15 cellular contexts compared by ENCODE assay signal in the genomic region with DNA sequence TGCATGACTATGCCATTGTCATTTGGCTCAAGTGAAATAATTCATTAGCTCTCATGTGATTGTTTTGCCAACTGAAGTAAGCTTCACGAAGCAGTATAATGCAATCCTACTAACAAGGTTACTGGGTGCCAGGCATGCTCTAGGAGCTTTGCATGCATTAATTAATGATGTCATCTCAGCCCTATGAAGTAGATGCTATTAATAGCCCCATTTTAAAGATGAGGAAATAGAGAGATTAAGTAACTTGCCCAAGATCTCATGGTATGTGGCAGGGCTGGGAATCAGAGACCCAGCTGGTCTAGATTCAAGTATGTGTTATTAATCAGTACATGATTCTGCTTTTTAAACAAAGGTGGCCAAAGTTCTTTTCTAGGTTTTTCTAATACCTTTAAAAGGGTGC. TPM values are rescaled to one million over a fixed set of nuclear protein-coding genes. Genes with fewer than 3 reads are reported as not detected.
DNase-seq lines count a peak whose midpoint lies in the region; ATAC-seq, FAIRE-seq and TF ChIP-seq lines count a peak whose summit lies in the region.
"Had no signal": no experiment of that assay in that cellular context is flagged by ENCODE, and none has a peak within 500 bp of the region (broad histone marks: within the 10 kb centered on the region; RNA-seq: fewer than 3 reads in every experiment).

No MANE protein-coding gene starts in this region.

- peaks cover 10% of the 10 kb centered on the region for H3K4me1 ChIP-seq in lower lobe of right lung

- no peak for FAIRE-seq in frontal cortex (lab: Jason Lieb, UNC)
- FAIRE-seq: islet of Langerhans had no signal

- H3K9me3 ChIP-seq in lower lobe of right lung = no peaks in the 10 kb centered on the region
- H3K9me3 ChIP-seq: neutrophil had no signal

- no peaks in the 10 kb centered on the region for H3K36me3 ChIP-seq in lower lobe of right lung
- H3K36me3 ChIP-seq: neutrophil had no signal

- peak; percentile 74 for DNase-seq in AG08395 (ENCODE audit: low spot score)
- DNase-seq in HS-5 (ENCODE audit: low read depth) = peak; percentile 53
- DNase-seq in cardiac fibroblast (ENCODE audit: low read depth in 2 of 2) = peak; percentile 34 to 81
- no peak for DNase-seq in lower lobe of right lung
- no peak for DNase-seq in T-helper 1 cell
- no peak for DNase-seq in frontal cortex (ENCODE audit: low spot score in 2 of 2)
- no peak for DNase-seq in GF-D8 (lab: John Stamatoyannopoulos, UW)
- DNase-seq in lower leg skin (ENCODE audit: low spot score in 2 of 2) = no peak
- DNase-seq: activated CD8-positive, alpha-beta memory T cell treated with anti-CD3 and anti-CD28 coated beads for 24 hours; CD4-positive, alpha-beta memory T cell; NCI-H1417 treated with DMSO at 0.1 percent for 48 hours; stimulated activated CD4-positive, alpha-beta T cell treated with anti-CD3 and anti-CD28 coated beads, Interleukin-4, amount 100 ng/mL, for 1 hour; T-helper 2 cell had no signal

- no peak for TF ChIP-seq POLR2A in lower leg skin (IDR thresholded peaks at IDR 0.05)

- ATAC-seq in lower lobe of right lung = peak; percentile 63 to 69

- 19 to 30% methylated on average over 1 of the region's 1 CpG for WGBS in lower leg skin, 2 donors

- intact Hi-C loops in lower lobe of right lung (cut with DNase I) (no loop called here), lower leg skin (cut with DNase I; ENCODE audit: low total_unique reads) (no loop called here)

- H3K4me3 ChIP-seq in cardiac fibroblast (replicated peaks in 1 of 2; ENCODE audit: low read depth in 2 of 2, low read length in 2 of 2) = no peak overlapping the region
- no peak overlapping the region for H3K4me3 ChIP-seq in lower lobe of right lung
- H3K4me3 ChIP-seq in lower leg skin (ENCODE audit: low read depth, poor library complexity, severe bottlenecking) = no peak overlapping the region

- TF ChIP-seq CTCF in cardiac fibroblast (IDR thresholded peaks at IDR 0.05; ENCODE audit: low read depth, low read length) = no peak
- no peak for TF ChIP-seq CTCF in lower lobe of right lung (IDR thresholded peaks at IDR 0.05)
- no peak for TF ChIP-seq CTCF in lower leg skin (IDR thresholded peaks at IDR 0.05)

- H3K27ac ChIP-seq in lower lobe of right lung = no peak overlapping the region
- H3K27ac ChIP-seq: neutrophil had no signal

- H3K27me3 ChIP-seq in lower lobe of right lung (ENCODE audit: low read depth) = peaks cover 18% of the 10 kb centered on the region

RNA-seq across cellular contexts. Expression of a gene that starts 14.1 kb away (rescaled TPM):
- 0.59 TPM for total RNA-seq in lower lobe of right lung
- not detected for total RNA-seq in frontal cortex
- 1 to 10 TPM in 1 of 4 donors, under 1 TPM in 1, not detected in 2; 0.51 to 8.8 TPM for total RNA-seq in lower leg skin
- total RNA-seq: CD4-positive, alpha-beta memory T cell had no signal

RNA-seq across cellular contexts. Expression of a gene that starts 15.2 kb away (rescaled TPM):
- total RNA-seq in lower lobe of right lung (1.9 TPM), frontal cortex (0.41 TPM), lower leg skin (100 to 1,000 TPM; 302 to 577 (median 454) TPM)
- total RNA-seq: CD4-positive, alpha-beta memory T cell had no signal

RNA-seq across cellular contexts. Expression of a gene that starts 31.5 kb away (rescaled TPM):
- total RNA-seq in lower lobe of right lung = 0.27 TPM
- total RNA-seq in frontal cortex = not detected
- 10 to 100 TPM in 1 of 4 donors, not detected in 3; 12.3 TPM for total RNA-seq in lower leg skin
- total RNA-seq: CD4-positive, alpha-beta memory T cell had no signal

RNA-seq across cellular contexts. Expression of a gene that starts 41.3 kb away (rescaled TPM):
- not detected for total RNA-seq in lower lobe of right lung
- not detected for total RNA-seq in frontal cortex
- total RNA-seq in lower leg skin = 10 to 100 TPM in 1 of 4 donors, not detected in 3; 11.6 TPM
- total RNA-seq: CD4-positive, alpha-beta memory T cell had no signal

RNA-seq across cellular contexts. Expression of a gene that starts 47.0 kb away (rescaled TPM):
- total RNA-seq in lower lobe of right lung (not detected), frontal cortex (not detected), lower leg skin (10 to 100 TPM in 1 of 4 donors, not detected in 3; 84.1 TPM)
- total RNA-seq: CD4-positive, alpha-beta memory T cell had no signal

Comparison
In these comparisons a context has a peak if more than half of its experiments do, and no peak if none do; other contexts are left out.
1. DNase-seq: peak in AG08395 (single experiment), HS-5 (single experiment) and cardiac fibroblast (2 of 2); none in lower lobe of right lung (single experiment), T-helper 1 cell (0 of 5), frontal cortex (0 of 2), GF-D8 (single experiment) and lower leg skin (0 of 2).
2. RNA of a gene that starts 15.2 kb away (total RNA-seq): 302 to 577 TPM in lower leg skin; 1.9 TPM in lower lobe of right lung (single experiment) and 0.41 TPM in frontal cortex (single experiment); every median in the first group is over 100 times any median in the second.